ENCODE assay signal across 25 cellular contexts in the genomic region with DNA sequence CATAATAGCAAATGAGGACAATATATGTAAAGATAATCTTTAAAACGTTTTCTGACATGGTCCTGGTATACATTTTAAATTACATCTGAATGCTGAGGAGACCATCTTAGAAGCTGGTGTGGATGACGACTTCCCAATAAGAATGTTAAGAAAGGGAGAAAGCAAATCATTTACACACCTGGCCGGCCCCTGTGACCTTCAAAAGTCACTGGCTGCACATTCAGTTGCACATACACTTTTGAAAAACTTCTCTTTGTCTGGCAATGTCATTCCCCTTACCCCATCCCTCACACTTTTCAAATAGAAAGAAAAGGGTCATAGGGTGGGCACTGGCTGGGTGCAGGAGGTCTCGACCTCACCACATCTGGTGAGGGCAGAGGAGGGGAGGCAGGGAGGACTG.
DNase-seq lines count a peak whose midpoint lies in the region; ATAC-seq and TF ChIP-seq lines count a peak whose summit lies in the region.
"Had no signal": no experiment of that assay in that cellular context is flagged by ENCODE, and none has a peak within 500 bp of the region (broad histone marks: within the 10 kb centered on the region; RNA-seq: fewer than 3 reads in every experiment).

No MANE protein-coding gene starts in this region.

- intact Hi-C loops in body of pancreas (cut with DNase I) (no loop called here), left colon (cut with DNase I, micrococcal nuclease) (no loop called here), stomach (cut with DNase I; ENCODE audit: low total_unique reads) (no loop called here)

- no peaks in the 10 kb centered on the region for H3K36me3 ChIP-seq in body of pancreas (replicated peaks in 1 of 2; ENCODE audit: insufficient read depth in 1 of 2, low read depth in 2 of 2)
- no peaks in the 10 kb centered on the region for H3K36me3 ChIP-seq in stomach
- H3K36me3 ChIP-seq: BLaER1 treated with 17β-estradiol and CSF1 and Interleukin-3, amounts not matched to agents 10 nM and 100 nM had no signal

- DNase-seq in body of pancreas, result peak; percentile 51 to 76 (median 66)
- peak; percentile 27 to 36 for DNase-seq in left colon
- no peak for DNase-seq in neural crest cell (ENCODE audit: low read depth, low spot score)
- no peak for DNase-seq in stomach
- no peak for DNase-seq in stimulated activated naive B cell treated with anti-CD40 and anti-IgM and Interleukin-4, amounts not matched to agents 10 μg/mL and 1 μg/mL and 100 μg/mL, for 72 hours
- DNase-seq in SIG-M5 (lab: John Stamatoyannopoulos, UW), result no peak
- DNase-seq in NCI-H187 treated with DMSO at 0.1 percent for 48 hours (lab: John Stamatoyannopoulos, UW), result no peak
- DNase-seq: AML-193; CD4-positive, alpha-beta T cell; H9; HFFc6; Karpas-422; NCI-H1105 treated with DMSO at 0.1 percent for 48 hours; NCI-H146; NCI-H2029; NCI-H446 treated with DMSO at 0.1 percent for 48 hours; NCI-H526; NCI-H82; NK-92 treated with Interleukin-12 subunit alpha and Interleukin-12 subunit beta, amount 100 ng/mL, for 24 hours; SHP77 treated with DMSO at 0.1 percent for 48 hours had no signal

- H3K9me3 ChIP-seq in body of pancreas, result no peaks in the 10 kb centered on the region
- H3K9me3 ChIP-seq in stomach, result no peaks in the 10 kb centered on the region
- H3K9me3 ChIP-seq: A549; BLaER1 treated with 17β-estradiol and CSF1 and Interleukin-3, amounts not matched to agents 10 nM and 100 nM had no signal

- H3K27ac ChIP-seq in body of pancreas (peak overlapping the region; percentile 39 to 67 (median 55)), stomach (peak overlapping the region in 4 of 5 donors; percentile 27 to 78 (median 65))
- H3K27ac ChIP-seq: A549; BLaER1 treated with 17β-estradiol and CSF1 and Interleukin-3, amounts not matched to agents 10 nM and 100 nM; SK-N-MC had no signal

- no peaks in the 10 kb centered on the region for H3K27me3 Mint-ChIP-seq in neural crest cell (ENCODE audit: low read depth)
- H3K27me3 Mint-ChIP-seq in stimulated activated naive B cell treated with anti-CD40 and anti-IgM and Interleukin-4, amounts not matched to agents 10 μg/mL and 1 μg/mL and 100 μg/mL, for 72 hours, result peaks cover 0 to 5% of the 10 kb centered on the region in 2 donors
- H3K27me3 Mint-ChIP-seq: CD4-positive, alpha-beta T cell had no signal

- TF ChIP-seq CTCF in body of pancreas (IDR thresholded peaks at IDR 0.05), result no peak
- TF ChIP-seq CTCF in neural crest cell (conservative IDR thresholded peaks at IDR 0.05), result no peak
- TF ChIP-seq CTCF in stomach (IDR thresholded peaks at IDR 0.05), result no peak

- TF ChIP-seq POLR2A in body of pancreas (IDR thresholded peaks at IDR 0.05) (no peak), stomach (IDR thresholded peaks at IDR 0.05) (no peak)

- no peak overlapping the region for H3K4me3 ChIP-seq in body of pancreas
- no peak overlapping the region for H3K4me3 ChIP-seq in stomach
- H3K4me3 ChIP-seq: A549; BLaER1 treated with 17β-estradiol and CSF1 and Interleukin-3, amounts not matched to agents 10 nM and 100 nM; GM23338; SK-N-MC had no signal

- H3K9me3 Mint-ChIP-seq in neural crest cell, result no peaks in the 10 kb centered on the region
- no peaks in the 10 kb centered on the region for H3K9me3 Mint-ChIP-seq in stimulated activated naive B cell treated with anti-CD40 and anti-IgM and Interleukin-4, amounts not matched to agents 10 μg/mL and 1 μg/mL and 100 μg/mL, for 72 hours
- H3K9me3 Mint-ChIP-seq: CD4-positive, alpha-beta T cell; GM23338; H9; HFFc6 had no signal

- no peak for TF ChIP-seq EP300 in stomach (IDR thresholded peaks at IDR 0.05)

- ATAC-seq in body of pancreas (peak; percentile 49), left colon (peak; percentile 47)
- ATAC-seq in stimulated activated naive B cell treated with anti-CD40 and anti-IgM and Interleukin-4, amounts not matched to agents 10 μg/mL and 1 μg/mL and 100 μg/mL, for 72 hours (replicated peaks), result no peak
- ATAC-seq: A549, GM23338, HepG2 had no signal

- H3K27ac Mint-ChIP-seq in neural crest cell (ENCODE audit: unreplicated experiment), result peak overlapping the region; percentile 73
- H3K27ac Mint-ChIP-seq in stimulated activated naive B cell treated with anti-CD40 and anti-IgM and Interleukin-4, amounts not matched to agents 10 μg/mL and 1 μg/mL and 100 μg/mL, for 72 hours, result no peak overlapping the region
- H3K27ac Mint-ChIP-seq: CD4-positive, alpha-beta T cell; GM23338; HFFc6 had no signal

- H3K27me3 ChIP-seq in body of pancreas (no peaks in the 10 kb centered on the region), stomach (no peaks in the 10 kb centered on the region)
- H3K27me3 ChIP-seq: BLaER1 treated with 17β-estradiol and CSF1 and Interleukin-3, amounts not matched to agents 10 nM and 100 nM had no signal

- peaks cover 75% of the 10 kb centered on the region for H3K4me1 ChIP-seq in body of pancreas
- H3K4me1 ChIP-seq in stomach, result peaks cover 20 to 70% (median 41%) of the 10 kb centered on the region in 4 donors
- H3K4me1 ChIP-seq: A549; BLaER1 treated with 17β-estradiol and CSF1 and Interleukin-3, amounts not matched to agents 10 nM and 100 nM had no signal

- 24 to 36% methylated on average over 4 of the region's 4 CpGs for WGBS in body of pancreas, 2 donors
- WGBS in stomach, 5 donors, result 48 to 63% (median 57%) methylated on average over 4 of the region's 4 CpGs

- H3K4me3 Mint-ChIP-seq in neural crest cell, result no peak overlapping the region
- H3K4me3 Mint-ChIP-seq in stimulated activated naive B cell treated with anti-CD40 and anti-IgM and Interleukin-4, amounts not matched to agents 10 μg/mL and 1 μg/mL and 100 μg/mL, for 72 hours, result no peak overlapping the region
- H3K4me3 Mint-ChIP-seq: CD4-positive, alpha-beta T cell; GM23338; H9; HFFc6 had no signal

- no peaks in the 10 kb centered on the region for H3K36me3 Mint-ChIP-seq in neural crest cell (ENCODE audit: low read depth)
- no peaks in the 10 kb centered on the region for H3K36me3 Mint-ChIP-seq in stimulated activated naive B cell treated with anti-CD40 and anti-IgM and Interleukin-4, amounts not matched to agents 10 μg/mL and 1 μg/mL and 100 μg/mL, for 72 hours

- H3K4me1 Mint-ChIP-seq in neural crest cell, result peaks cover 4% of the 10 kb centered on the region
- no peaks in the 10 kb centered on the region for H3K4me1 Mint-ChIP-seq in stimulated activated naive B cell treated with anti-CD40 and anti-IgM and Interleukin-4, amounts not matched to agents 10 μg/mL and 1 μg/mL and 100 μg/mL, for 72 hours

Comparison
In these comparisons a context has a peak if more than half of its experiments do, and no peak if none do; other contexts are left out.
1. ATAC-seq: peak in body of pancreas (single experiment) and left colon (single experiment); none in stimulated activated naive B cell treated with anti-CD40 and anti-IgM and Interleukin-4, amounts not matched to agents 10 μg/mL and 1 μg/mL and 100 μg/mL, for 72 hours (0 of 2).
2. DNase-seq: peak in body of pancreas (4 of 4) and left colon (2 of 2); none in neural crest cell (single experiment), stomach (single experiment), stimulated activated naive B cell treated with anti-CD40 and anti-IgM and Interleukin-4, amounts not matched to agents 10 μg/mL and 1 μg/mL and 100 μg/mL, for 72 hours (single experiment), SIG-M5 (single experiment) and NCI-H187 treated with DMSO at 0.1 percent for 48 hours (single experiment).